ENCODE assay signal across 11 cellular contexts in genomic region chr17:39663688-39664580, GRCh38. TPM values are rescaled to one million over a fixed set of nuclear protein-coding genes. Genes with fewer than 3 reads are reported as not detected.
DNase-seq lines count a peak whose midpoint lies in the region; ATAC-seq and TF ChIP-seq lines count a peak whose summit lies in the region.
"Had no signal": no experiment of that assay in that cellular context is flagged by ENCODE, and none has a peak within 500 bp of the region (broad histone marks: within the 10 kb centered on the region; RNA-seq: fewer than 3 reads in every experiment).

No MANE protein-coding gene starts in this region.

- peak in 1 of 2 donors; percentile 29 for TF ChIP-seq POLR2A in heart left ventricle (IDR thresholded peaks at IDR 0.05)

- H3K18ac ChIP-seq in neuronal stem cell (ENCODE audit: low read length) = peak overlapping the region; percentile 89

- no peaks in the 10 kb centered on the region for H3K79me2 ChIP-seq in OCI-LY7 (ENCODE audit: insufficient read depth, low read depth, low read length)

- H2AK5ac ChIP-seq in neuronal stem cell (ENCODE audit: low read depth, low read length) = peak overlapping the region; percentile 96

- H4K91ac ChIP-seq in neuronal stem cell (ENCODE audit: low read depth, low read length, poor library complexity) = no peak overlapping the region

- intact Hi-C loops in heart left ventricle (cut with DNase I) (loop anchor here in 1 of 10 donors (10.0 kb wide), 1 partner anchor 651 kb away; no protein-coding TSS in a partner anchor), OCI-LY7 (cut with micrococcal nuclease; ENCODE audit: unreplicated experiment) (no loop called here)

- H3K27me3 ChIP-seq in heart left ventricle (peaks cover 0 to 20% (median 0%) of the 10 kb centered on the region in 9 donors), neuronal stem cell (ENCODE audit: control insufficient read depth in 3 of 3, insufficient read depth in 3 of 3, low read depth in 1 of 3, low read length in 3 of 3) (peaks cover 0 to 25% (median 4%) of the 10 kb centered on the region in 3 experiments), brain microvascular endothelial cell (replicated peaks) (peaks cover 10% of the 10 kb centered on the region)

- H3K36me3 ChIP-seq in heart left ventricle = peaks cover 0 to 30% (median 11%) of the 10 kb centered on the region in 9 donors
- H3K36me3 ChIP-seq in neuronal stem cell (replicated peaks in 1 of 2; ENCODE audit: control insufficient read depth in 2 of 2, insufficient read depth in 2 of 2, low read length in 2 of 2) = peaks cover 24 to 40% of the 10 kb centered on the region in 2 donors
- H3K36me3 ChIP-seq in brain microvascular endothelial cell (replicated peaks) = peaks cover 23% of the 10 kb centered on the region
- peaks cover 21% of the 10 kb centered on the region; the same call in 1 of the 2 replicates for H3K36me3 ChIP-seq in OCI-LY7 (ENCODE audit: insufficient read depth, low read length)

- peak overlapping the region; percentile 65 for H4K8ac ChIP-seq in neuronal stem cell (ENCODE audit: low read depth, low read length)

- H4K20me1 ChIP-seq in OCI-LY7 (ENCODE audit: insufficient read depth, low read length) = no peaks in the 10 kb centered on the region

- H3K4me1 ChIP-seq in heart left ventricle (peaks cover 13 to 92% (median 70%) of the 10 kb centered on the region in 12 donors), neuronal stem cell (ENCODE audit: control insufficient read depth in 2 of 2, insufficient read depth in 1 of 2, low read depth in 1 of 2, low read length in 2 of 2) (peaks cover 8 to 27% of the 10 kb centered on the region in 2 donors), OCI-LY7 (ENCODE audit: insufficient read depth, low read length, poor library complexity, severe bottlenecking) (peaks cover 4% of the 10 kb centered on the region)

- H2BK12ac ChIP-seq in neuronal stem cell (ENCODE audit: low read length) = no peak overlapping the region

- H3K23ac ChIP-seq in neuronal stem cell (ENCODE audit: low read depth, low read length, poor library complexity) = peak overlapping the region; percentile 65

- H2BK15ac ChIP-seq in neuronal stem cell (ENCODE audit: low read length) = no peak overlapping the region

- H2AFZ ChIP-seq in neuronal stem cell (ENCODE audit: low read length) (no peak overlapping the region), OCI-LY7 (ENCODE audit: low read length) (no peak overlapping the region)

- CTCF ChIA-PET in OCI-LY7 (lab: Charles Lee; ENCODE audit: unreplicated experiment) = no interaction called here

- in situ Hi-C loops in Caki2 (cut with HindIII; ENCODE audit: low pct_unique_long_range_greater_than_20kb, low sequenced_read_pairs) = no loop called here
- in situ Hi-C loops in brain microvascular endothelial cell (cut with HindIII; ENCODE audit: low pct_ligation_motif_present, low sequenced_read_pairs) = no loop called here

- no peak overlapping the region for H2BK120ac ChIP-seq in neuronal stem cell (ENCODE audit: low read depth, low read length)

- peak; percentile 75 for DNase-seq in Caki2 (ENCODE audit: low read depth)
- peak; percentile 47 for DNase-seq in NCI-H510A (lab: John Stamatoyannopoulos, UW)
- peak in 3 of 5 donors; percentile 46 to 78 (median 71) for DNase-seq in heart left ventricle
- no peak for DNase-seq in neuronal stem cell (ENCODE audit: low spot score)
- DNase-seq in brain microvascular endothelial cell = no peak
- DNase-seq in OCI-LY7 (ENCODE audit: low spot score) = no peak
- no peak for DNase-seq in NCI-H524 treated with DMSO at 0.1 percent for 48 hours (lab: John Stamatoyannopoulos, UW)
- DNase-seq: activated CD8-positive, alpha-beta T cell treated with anti-CD3 and anti-CD28 coated beads for 36 hours; foreskin melanocyte had no signal

- ATAC-seq in heart left ventricle = peak in 1 of 4 donors; percentile 5
- ATAC-seq in HG03432 (IDR thresholded peaks at IDR 0.05; ENCODE audit: unreplicated experiment) = no peak
- ATAC-seq: activated CD8-positive, alpha-beta T cell treated with anti-CD3 and anti-CD28 coated beads for 36 hours had no signal

- peak overlapping the region; percentile 87 for H2BK5ac ChIP-seq in neuronal stem cell (ENCODE audit: low read length)

- peaks cover 12% of the 10 kb centered on the region for H3K79me1 ChIP-seq in neuronal stem cell (ENCODE audit: low read depth, low read length)

- H3K4me3 ChIP-seq in heart left ventricle (peak overlapping the region; percentile 13 to 78 (median 61)), neuronal stem cell (ENCODE audit: low read length in 2 of 2) (no peak overlapping the region), brain microvascular endothelial cell (ENCODE audit: low read depth, low read length) (no peak overlapping the region), OCI-LY7 (ENCODE audit: low read depth, low read length, poor library complexity, severe bottlenecking) (no peak overlapping the region)
- H3K4me3 ChIP-seq: SJSA1 had no signal

- no TSS peak for BruUV-seq in OCI-LY7 (replicated peaks; lab: Mats Ljungman, UMichigan)

- H3K9me2 ChIP-seq in OCI-LY7 (ENCODE audit: insufficient read depth, low read length) = no peaks in the 10 kb centered on the region

- H3K4me2 ChIP-seq in neuronal stem cell (ENCODE audit: insufficient read depth, low read length, poor library complexity, severe bottlenecking) = peak overlapping the region; percentile 25
- H3K4me2 ChIP-seq in OCI-LY7 (ENCODE audit: low read length) = no peak overlapping the region

- H3K14ac ChIP-seq in neuronal stem cell (ENCODE audit: low read length) = no peak overlapping the region

- no peaks in the 10 kb centered on the region for H3K9me3 ChIP-seq in heart left ventricle
- H3K9me3 ChIP-seq in neuronal stem cell (replicated peaks in 1 of 2; ENCODE audit: control insufficient read depth in 2 of 2, insufficient read depth in 1 of 2, low read depth in 1 of 2, low read length in 2 of 2) = no peaks in the 10 kb centered on the region
- H3K9me3 ChIP-seq in OCI-LY7 (ENCODE audit: low read length) = no peaks in the 10 kb centered on the region

- TF ChIP-seq CTCF in heart left ventricle (IDR thresholded peaks at IDR 0.05) = no peak
- no peak for TF ChIP-seq CTCF in brain microvascular endothelial cell (IDR thresholded peaks at IDR 0.05; ENCODE audit: low read depth, low read length, missing control alignments)
- no peak for TF ChIP-seq CTCF in OCI-LY7 (conservative IDR thresholded peaks at IDR 0.05; ENCODE audit: low read length)

- H3K27ac ChIP-seq in heart left ventricle (peak overlapping the region; percentile 85 to 99 (median 96)), neuronal stem cell (replicated peaks; ENCODE audit: low read length) (no peak overlapping the region), brain microvascular endothelial cell (no peak overlapping the region), OCI-LY7 (ENCODE audit: low read depth, low read length, poor library complexity, severe bottlenecking) (no peak overlapping the region)
- H3K27ac ChIP-seq: SJSA1 had no signal

- WGBS in heart left ventricle, 4 donors = 20 to 35% (median 32%) methylated on average over 14 to 17 of the region's 17 CpGs
- WGBS in neuronal stem cell (ENCODE audit: extremely low coverage in 2 of 2, insufficient read length in 2 of 2, insufficient replicate concordance in 1 of 2), 2 donors = no CpG with 5 or more reads among the region's 17 CpGs

- peak overlapping the region; percentile 24 for H3K9ac ChIP-seq in neuronal stem cell (ENCODE audit: low read depth, low read length, poor library complexity)

- POLR2A ChIA-PET in OCI-LY7 (lab: Charles Lee) = no interaction called here

- no peak overlapping the region for H3K4ac ChIP-seq in neuronal stem cell (ENCODE audit: low read length)

RNA-seq across cellular contexts. Expression of gene TCAP, which starts 1.2 kb away (rescaled TPM):
- total RNA-seq in Caki2 (2014; rRNA removed; shearing (Covaris generic); ENCODE audit: low replicate concordance) = 0.91 TPM in 1 of 2 replicates, not detected in the other
- total RNA-seq in heart left ventricle (1,000 to 10,000 TPM; 2,428 to 9,343 (median 4,137) TPM), OCI-LY7 (2022) (2.7 TPM in 2 replicates)
- polyA plus RNA-seq in heart left ventricle = 1,000 to 10,000 TPM; 2,028 to 5,784 TPM
- 0.88 TPM for polyA plus RNA-seq in neuronal stem cell (2013, experiment 1 of 2)
- polyA plus RNA-seq in neuronal stem cell (2013, experiment 2 of 2) = 0.87 TPM
- 1.5 and 9.4 TPM in 2 replicates for total RNA-seq in OCI-LY7 (2014; rRNA removed; shearing (Covaris generic))

RNA-seq across cellular contexts. Expression of gene PNMT, which starts 4.3 kb away (rescaled TPM):
- not detected in 2 replicates for total RNA-seq in Caki2 (2014; rRNA removed; shearing (Covaris generic); ENCODE audit: low replicate concordance)
- total RNA-seq in heart left ventricle = 1 to 10 TPM; 2.4 to 7.9 (median 6.0) TPM
- 10 to 100 TPM; 13.0 to 15.6 TPM for polyA plus RNA-seq in heart left ventricle
- polyA plus RNA-seq in neuronal stem cell (2013, experiment 1 of 2) = 0.95 TPM
- 1.0 TPM for polyA plus RNA-seq in neuronal stem cell (2013, experiment 2 of 2)
- not detected in 2 replicates for total RNA-seq in OCI-LY7 (2014; rRNA removed; shearing (Covaris generic))
- total RNA-seq in OCI-LY7 (2022) = not detected in 2 replicates
- total RNA-seq: SJSA1 had no signal

RNA-seq across cellular contexts. Expression of gene PGAP3, which starts 23.9 kb away (rescaled TPM):
- 5.4 and 13.1 TPM in 2 replicates for total RNA-seq in Caki2 (2014; rRNA removed; shearing (Covaris generic); ENCODE audit: low replicate concordance)
- total RNA-seq in heart left ventricle = 10 to 100 TPM in 7 of 9 donors, 1 to 10 TPM in 2; 8.0 to 18.8 (median 13.1) TPM
- polyA plus RNA-seq in heart left ventricle = 10 to 100 TPM; 13.3 to 13.8 TPM
- 10.1 TPM for polyA plus RNA-seq in neuronal stem cell (2013, experiment 1 of 2)
- 11.1 TPM for polyA plus RNA-seq in neuronal stem cell (2013, experiment 2 of 2)
- total RNA-seq in OCI-LY7 (2014; rRNA removed; shearing (Covaris generic)) = 4.5 and 8.7 TPM in 2 replicates
- 9.2 and 12.4 TPM in 2 replicates for total RNA-seq in OCI-LY7 (2022)

RNA-seq across cellular contexts. Expression of gene STARD3, which starts 27.0 kb away (rescaled TPM):
- total RNA-seq in Caki2 (2014; rRNA removed; shearing (Covaris generic); ENCODE audit: low replicate concordance) = 52.3 and 69.5 TPM in 2 replicates
- total RNA-seq in heart left ventricle (10 to 100 TPM; 14.1 to 36.5 (median 19.3) TPM), OCI-LY7 (2022) (54.2 and 62.1 TPM in 2 replicates)
- polyA plus RNA-seq in heart left ventricle = 10 to 100 TPM; 24.2 to 57.2 TPM
- 65.0 TPM for polyA plus RNA-seq in neuronal stem cell (2013, experiment 1 of 2)
- polyA plus RNA-seq in neuronal stem cell (2013, experiment 2 of 2) = 70.1 TPM
- 33.7 and 36.5 TPM in 2 replicates for total RNA-seq in OCI-LY7 (2014; rRNA removed; shearing (Covaris generic))

RNA-seq across cellular contexts. Expression of gene ERBB2, which starts 35.9 kb away (rescaled TPM):
- 46.1 and 51.1 TPM in 2 replicates for total RNA-seq in Caki2 (2014; rRNA removed; shearing (Covaris generic); ENCODE audit: low replicate concordance)
- total RNA-seq in heart left ventricle (10 to 100 TPM; 51.4 to 95.1 (median 79.3) TPM), OCI-LY7 (2022) (11.4 and 14.6 TPM in 2 replicates)
- polyA plus RNA-seq in heart left ventricle = 10 to 100 TPM; 29.7 to 77.4 TPM
- 69.2 TPM for polyA plus RNA-seq in neuronal stem cell (2013, experiment 1 of 2)
- 69.0 TPM for polyA plus RNA-seq in neuronal stem cell (2013, experiment 2 of 2)
- 5.8 and 6.5 TPM in 2 replicates for total RNA-seq in OCI-LY7 (2014; rRNA removed; shearing (Covaris generic))

Comparison
In these comparisons a context has a peak if more than half of its experiments do, and no peak if none do; other contexts are left out.
1. DNase-seq: peak in Caki2 (single experiment), NCI-H510A (single experiment) and heart left ventricle (3 of 5); none in neuronal stem cell (single experiment), brain microvascular endothelial cell (single experiment), OCI-LY7 (single experiment) and NCI-H524 treated with DMSO at 0.1 percent for 48 hours (single experiment).
2. H3K27ac ChIP-seq: peak in heart left ventricle (12 of 12); none in neuronal stem cell (single experiment), brain microvascular endothelial cell (single experiment) and OCI-LY7 (single experiment).
3. H3K4me3 ChIP-seq: peak in heart left ventricle (12 of 12); none in neuronal stem cell (0 of 2), brain microvascular endothelial cell (single experiment) and OCI-LY7 (single experiment).
4. RNA of gene TCAP, which starts 1.2 kb away (total RNA-seq): 2,428 to 9,343 TPM in heart left ventricle; 1.5 to 9.4 TPM in OCI-LY7 and 0.91 TPM in Caki2; every median in the first group is over 100 times any median in the second.